10 cellular contexts compared by ENCODE assay signal in the genomic region with DNA sequence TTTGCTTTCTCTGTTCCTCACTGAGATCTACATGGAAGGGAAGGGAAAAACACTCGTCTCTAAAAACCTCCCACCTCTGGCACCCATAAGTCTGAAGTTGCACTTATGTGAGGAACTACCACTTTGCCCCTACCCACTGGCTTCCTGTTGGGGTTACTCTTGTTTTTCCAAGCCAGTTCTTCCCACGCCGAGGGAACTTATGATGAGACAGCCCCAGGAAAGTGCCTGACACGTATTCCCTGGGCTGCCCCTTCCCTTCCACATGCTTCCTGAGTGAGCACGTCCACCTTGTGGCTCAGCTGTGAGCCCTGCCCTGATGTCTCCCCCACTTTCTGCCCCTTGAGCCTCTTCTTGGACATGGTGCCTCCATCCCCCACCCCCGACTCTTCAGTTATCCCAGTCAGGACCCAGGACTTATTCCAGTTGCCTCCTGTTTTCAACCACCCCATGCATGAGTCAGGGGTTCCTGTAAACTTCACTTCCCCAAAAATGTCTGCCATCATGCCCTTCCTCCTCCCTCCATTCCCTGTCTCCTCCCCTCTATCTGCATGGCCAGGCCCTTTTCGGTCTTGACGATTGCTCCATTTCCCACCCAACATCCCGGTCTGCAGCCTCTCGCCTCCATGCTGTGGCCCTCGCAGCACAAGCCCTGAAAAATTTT. TPM values are rescaled to one million over a fixed set of nuclear protein-coding genes. Genes with fewer than 3 reads are reported as not detected.
DNase-seq lines count a peak whose midpoint lies in the region; ATAC-seq and TF ChIP-seq lines count a peak whose summit lies in the region.
"Had no signal": no experiment of that assay in that cellular context is flagged by ENCODE, and none has a peak within 500 bp of the region (broad histone marks: within the 10 kb centered on the region; RNA-seq: fewer than 3 reads in every experiment).

No MANE protein-coding gene starts in this region.

- peaks cover 0 to 3% (median 0%) of the 10 kb centered on the region in 4 donors for H3K4me1 ChIP-seq in tibial artery

- H3K27ac Mint-ChIP-seq in activated naive CD4-positive, alpha-beta T cell treated with anti-CD3 and anti-CD28 coated beads for 36 hours: peak overlapping the region; percentile 61
- peak overlapping the region; percentile 85 for H3K27ac Mint-ChIP-seq in activated naive CD8-positive, alpha-beta T cell treated with anti-CD3 and anti-CD28 coated beads, Interleukin-2, amount 50 U/mL, for 24 hours

- peaks cover 0 to 24% of the 10 kb centered on the region in 2 donors for H3K27me3 ChIP-seq in tibial artery

- peaks cover 29% of the 10 kb centered on the region for H3K4me1 Mint-ChIP-seq in activated naive CD4-positive, alpha-beta T cell treated with anti-CD3 and anti-CD28 coated beads for 36 hours (ENCODE audit: low read depth)
- peaks cover 44% of the 10 kb centered on the region for H3K4me1 Mint-ChIP-seq in activated naive CD8-positive, alpha-beta T cell treated with anti-CD3 and anti-CD28 coated beads, Interleukin-2, amount 50 U/mL, for 24 hours

- H3K4me3 ChIP-seq in tibial artery: no peak overlapping the region

- H3K27me3 Mint-ChIP-seq in activated naive CD4-positive, alpha-beta T cell treated with anti-CD3 and anti-CD28 coated beads for 36 hours (ENCODE audit: low read depth): no peaks in the 10 kb centered on the region
- no peaks in the 10 kb centered on the region for H3K27me3 Mint-ChIP-seq in activated naive CD8-positive, alpha-beta T cell treated with anti-CD3 and anti-CD28 coated beads, Interleukin-2, amount 50 U/mL, for 24 hours

- CTCF ChIA-PET in activated naive CD4-positive, alpha-beta T cell treated with anti-CD3 and anti-CD28 coated beads for 36 hours (lab: Charles Lee): interaction anchor here (0.6 to 1.4 kb wide), 4 partner anchors 11 to 41 kb away, joined by 3 to 6 read pairs (median 4); no protein-coding TSS in a partner anchor

- no peak for DNase-seq in activated naive CD4-positive, alpha-beta T cell treated with anti-CD3 and anti-CD28 coated beads for 36 hours
- DNase-seq in activated naive CD4-positive, alpha-beta T cell treated with Interleukin-2 at 50 U/mL for 16 hours: no peak
- no peak for DNase-seq in activated naive CD8-positive, alpha-beta T cell treated with anti-CD3 and anti-CD28 coated beads, Interleukin-2, amount 50 U/mL, for 24 hours
- peak; percentile 67 for DNase-seq in mesenteric fat pad (ENCODE audit: low spot score)
- DNase-seq in tibial artery: peak; percentile 52 to 71
- no peak for DNase-seq in omental fat pad (ENCODE audit: low spot score)
- DNase-seq: NK-92 treated with Interleukin-12 subunit alpha and Interleukin-12 subunit beta, amount 100 ng/mL, for 24 hours had no signal

- H3K9me3 Mint-ChIP-seq in activated naive CD4-positive, alpha-beta T cell treated with anti-CD3 and anti-CD28 coated beads for 36 hours: peaks cover 3% of the 10 kb centered on the region
- H3K9me3 Mint-ChIP-seq in activated naive CD8-positive, alpha-beta T cell treated with anti-CD3 and anti-CD28 coated beads, Interleukin-2, amount 50 U/mL, for 24 hours: peaks cover 12% of the 10 kb centered on the region

- no peak for TF ChIP-seq CTCF in tibial artery (IDR thresholded peaks at IDR 0.05)
- no peak for TF ChIP-seq CTCF in omental fat pad (IDR thresholded peaks at IDR 0.05)

- H3K36me3 ChIP-seq in tibial artery: no peaks in the 10 kb centered on the region

- peak; percentile 27 for ATAC-seq in activated naive CD8-positive, alpha-beta T cell treated with anti-CD3 and anti-CD28 coated beads, Interleukin-2, amount 50 U/mL, for 24 hours
- ATAC-seq in HG03025 (IDR thresholded peaks at IDR 0.05; ENCODE audit: low FRiP score, unreplicated experiment): no peak
- no peak for ATAC-seq in GM19467 (IDR thresholded peaks at IDR 0.05; ENCODE audit: unreplicated experiment)
- no peak for ATAC-seq in omental fat pad (ENCODE audit: low FRiP score)

- H3K36me3 Mint-ChIP-seq in activated naive CD4-positive, alpha-beta T cell treated with anti-CD3 and anti-CD28 coated beads for 36 hours (ENCODE audit: low read depth): no peaks in the 10 kb centered on the region
- no peaks in the 10 kb centered on the region for H3K36me3 Mint-ChIP-seq in activated naive CD8-positive, alpha-beta T cell treated with anti-CD3 and anti-CD28 coated beads, Interleukin-2, amount 50 U/mL, for 24 hours (ENCODE audit: low read depth)

- no peaks in the 10 kb centered on the region for H3K9me3 ChIP-seq in tibial artery

- intact Hi-C loops in activated naive CD4-positive, alpha-beta T cell treated with anti-CD3 and anti-CD28 coated beads for 36 hours (cut with micrococcal nuclease): no loop called here
- intact Hi-C loops in tibial artery (cut with DNase I; ENCODE audit: low total_unique reads): no loop called here

- H3K4me3 Mint-ChIP-seq in activated naive CD4-positive, alpha-beta T cell treated with anti-CD3 and anti-CD28 coated beads for 36 hours: no peak overlapping the region
- no peak overlapping the region for H3K4me3 Mint-ChIP-seq in activated naive CD8-positive, alpha-beta T cell treated with anti-CD3 and anti-CD28 coated beads, Interleukin-2, amount 50 U/mL, for 24 hours

- no peak overlapping the region for H3K27ac ChIP-seq in tibial artery
- H3K27ac ChIP-seq: epithelial cell of prostate had no signal

RNA-seq across cellular contexts. Expression of gene SIGLEC7, which starts 5.1 kb away (rescaled TPM):
- not detected for total RNA-seq in activated naive CD4-positive, alpha-beta T cell treated with anti-CD3 and anti-CD28 coated beads for 36 hours
- total RNA-seq in mesenteric fat pad: 8.1 TPM
- total RNA-seq in omental fat pad: 10 to 100 TPM in 1 of 4 donors, 1 to 10 TPM in 3; 1.9 to 10.7 (median 6.3) TPM

RNA-seq across cellular contexts. Expression of gene SIGLEC9, which starts 12.3 kb away (rescaled TPM):
- 1 to 10 TPM; 1.7 to 1.9 TPM for total RNA-seq in activated naive CD4-positive, alpha-beta T cell treated with anti-CD3 and anti-CD28 coated beads for 36 hours
- 19.0 TPM for total RNA-seq in mesenteric fat pad
- total RNA-seq in omental fat pad: 10 to 100 TPM in 3 of 4 donors, 1 to 10 TPM in 1; 3.5 to 25.0 (median 20.4) TPM

RNA-seq across cellular contexts. Expression of gene CTU1, which starts 28.8 kb away (rescaled TPM):
- 1 to 10 TPM; 9.2 to 9.9 TPM for total RNA-seq in activated naive CD4-positive, alpha-beta T cell treated with anti-CD3 and anti-CD28 coated beads for 36 hours
- 10.0 TPM for total RNA-seq in mesenteric fat pad
- 10 to 100 TPM in 2 of 4 donors, 1 to 10 TPM in 2; 7.1 to 14.2 (median 9.5) TPM for total RNA-seq in omental fat pad

RNA-seq across cellular contexts. Expression of gene KLK14, which starts 54.3 kb away (rescaled TPM):
- under 1 TPM; 0.69 to 0.79 TPM for total RNA-seq in activated naive CD4-positive, alpha-beta T cell treated with anti-CD3 and anti-CD28 coated beads for 36 hours
- total RNA-seq in mesenteric fat pad (not detected), omental fat pad (not detected)

Comparison
In these comparisons a context has a peak if more than half of its experiments do, and no peak if none do; other contexts are left out.
1. DNase-seq: peak in mesenteric fat pad (single experiment) and tibial artery (2 of 2); none in activated naive CD4-positive, alpha-beta T cell treated with anti-CD3 and anti-CD28 coated beads for 36 hours (single experiment), activated naive CD4-positive, alpha-beta T cell treated with Interleukin-2 at 50 U/mL for 16 hours (single experiment), activated naive CD8-positive, alpha-beta T cell treated with anti-CD3 and anti-CD28 coated beads, Interleukin-2, amount 50 U/mL, for 24 hours (single experiment) and omental fat pad (single experiment).